Comparison of ENCODE assay signal across 1 cellular context in the genomic region with DNA sequence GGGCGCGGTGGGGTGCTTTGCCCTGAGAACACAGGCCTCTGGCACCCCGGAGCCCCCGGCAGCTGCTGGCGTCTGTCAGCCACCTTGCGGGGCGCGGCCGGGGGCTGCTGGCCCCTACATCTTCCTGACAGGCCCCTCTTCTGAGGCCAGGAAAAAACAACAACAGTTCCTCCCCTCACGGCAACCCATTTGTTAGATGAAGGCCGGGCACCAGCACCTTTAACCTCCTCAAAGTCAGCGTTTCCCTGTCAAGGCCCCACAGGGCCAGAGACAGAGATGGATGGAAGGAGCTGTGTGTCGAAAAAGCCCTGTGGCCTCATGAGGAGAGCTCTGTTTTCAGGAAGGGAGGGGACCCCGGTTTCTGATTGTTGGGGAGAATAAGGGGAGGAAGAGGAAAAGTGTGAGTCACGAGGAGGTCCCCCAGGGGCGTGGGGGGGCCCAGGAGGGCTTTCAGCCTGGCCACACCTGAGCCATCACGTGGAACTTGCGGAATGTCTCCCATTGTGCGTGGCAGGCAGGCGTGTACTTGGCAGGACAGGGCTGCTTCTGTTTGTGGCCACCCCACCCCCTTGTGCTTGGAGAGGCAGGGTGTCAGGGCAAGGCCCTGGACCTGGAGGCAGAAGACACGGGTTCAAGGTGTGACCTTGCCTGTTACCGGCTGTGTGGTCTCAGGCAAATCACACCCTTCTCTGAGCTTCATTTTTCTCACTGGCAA.
TF ChIP-seq lines count a peak whose summit lies in the region.

No MANE protein-coding gene starts in this region.

TF ChIP-seq in HEK293, 187 proteins besides CTCF, POLR2A, EP300 and RAD21 (continued from another document):
- TF ChIP-seq, protein P1, sequence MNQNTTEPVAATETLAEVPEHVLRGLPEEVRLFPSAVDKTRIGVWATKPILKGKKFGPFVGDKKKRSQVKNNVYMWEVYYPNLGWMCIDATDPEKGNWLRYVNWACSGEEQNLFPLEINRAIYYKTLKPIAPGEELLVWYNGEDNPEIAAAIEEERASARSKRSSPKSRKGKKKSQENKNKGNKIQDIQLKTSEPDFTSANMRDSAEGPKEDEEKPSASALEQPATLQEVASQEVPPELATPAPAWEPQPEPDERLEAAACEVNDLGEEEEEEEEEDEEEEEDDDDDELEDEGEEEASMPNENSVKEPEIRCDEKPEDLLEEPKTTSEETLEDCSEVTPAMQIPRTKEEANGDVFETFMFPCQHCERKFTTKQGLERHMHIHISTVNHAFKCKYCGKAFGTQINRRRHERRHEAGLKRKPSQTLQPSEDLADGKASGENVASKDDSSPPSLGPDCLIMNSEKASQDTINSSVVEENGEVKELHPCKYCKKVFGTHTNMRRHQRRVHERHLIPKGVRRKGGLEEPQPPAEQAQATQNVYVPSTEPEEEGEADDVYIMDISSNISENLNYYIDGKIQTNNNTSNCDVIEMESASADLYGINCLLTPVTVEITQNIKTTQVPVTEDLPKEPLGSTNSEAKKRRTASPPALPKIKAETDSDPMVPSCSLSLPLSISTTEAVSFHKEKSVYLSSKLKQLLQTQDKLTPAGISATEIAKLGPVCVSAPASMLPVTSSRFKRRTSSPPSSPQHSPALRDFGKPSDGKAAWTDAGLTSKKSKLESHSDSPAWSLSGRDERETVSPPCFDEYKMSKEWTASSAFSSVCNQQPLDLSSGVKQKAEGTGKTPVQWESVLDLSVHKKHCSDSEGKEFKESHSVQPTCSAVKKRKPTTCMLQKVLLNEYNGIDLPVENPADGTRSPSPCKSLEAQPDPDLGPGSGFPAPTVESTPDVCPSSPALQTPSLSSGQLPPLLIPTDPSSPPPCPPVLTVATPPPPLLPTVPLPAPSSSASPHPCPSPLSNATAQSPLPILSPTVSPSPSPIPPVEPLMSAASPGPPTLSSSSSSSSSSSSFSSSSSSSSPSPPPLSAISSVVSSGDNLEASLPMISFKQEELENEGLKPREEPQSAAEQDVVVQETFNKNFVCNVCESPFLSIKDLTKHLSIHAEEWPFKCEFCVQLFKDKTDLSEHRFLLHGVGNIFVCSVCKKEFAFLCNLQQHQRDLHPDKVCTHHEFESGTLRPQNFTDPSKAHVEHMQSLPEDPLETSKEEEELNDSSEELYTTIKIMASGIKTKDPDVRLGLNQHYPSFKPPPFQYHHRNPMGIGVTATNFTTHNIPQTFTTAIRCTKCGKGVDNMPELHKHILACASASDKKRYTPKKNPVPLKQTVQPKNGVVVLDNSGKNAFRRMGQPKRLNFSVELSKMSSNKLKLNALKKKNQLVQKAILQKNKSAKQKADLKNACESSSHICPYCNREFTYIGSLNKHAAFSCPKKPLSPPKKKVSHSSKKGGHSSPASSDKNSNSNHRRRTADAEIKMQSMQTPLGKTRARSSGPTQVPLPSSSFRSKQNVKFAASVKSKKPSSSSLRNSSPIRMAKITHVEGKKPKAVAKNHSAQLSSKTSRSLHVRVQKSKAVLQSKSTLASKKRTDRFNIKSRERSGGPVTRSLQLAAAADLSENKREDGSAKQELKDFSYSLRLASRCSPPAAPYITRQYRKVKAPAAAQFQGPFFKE (tag by site-specific recombination; IDR thresholded peaks at IDR 0.05; ENCODE audit: borderline replicate concordance): no peak
- TF ChIP-seq ZBTB48 (tag by site-specific recombination; IDR thresholded peaks at IDR 0.05) (no peak), PATZ1 (tag by site-specific recombination; IDR thresholded peaks at IDR 0.05) (0 out of 2 replicates have a peak, but pooled peaks have one; percentile 20), ZNF24 (tag by site-specific recombination; IDR thresholded peaks at IDR 0.05) (no peak)
- TF ChIP-seq, protein P2, sequence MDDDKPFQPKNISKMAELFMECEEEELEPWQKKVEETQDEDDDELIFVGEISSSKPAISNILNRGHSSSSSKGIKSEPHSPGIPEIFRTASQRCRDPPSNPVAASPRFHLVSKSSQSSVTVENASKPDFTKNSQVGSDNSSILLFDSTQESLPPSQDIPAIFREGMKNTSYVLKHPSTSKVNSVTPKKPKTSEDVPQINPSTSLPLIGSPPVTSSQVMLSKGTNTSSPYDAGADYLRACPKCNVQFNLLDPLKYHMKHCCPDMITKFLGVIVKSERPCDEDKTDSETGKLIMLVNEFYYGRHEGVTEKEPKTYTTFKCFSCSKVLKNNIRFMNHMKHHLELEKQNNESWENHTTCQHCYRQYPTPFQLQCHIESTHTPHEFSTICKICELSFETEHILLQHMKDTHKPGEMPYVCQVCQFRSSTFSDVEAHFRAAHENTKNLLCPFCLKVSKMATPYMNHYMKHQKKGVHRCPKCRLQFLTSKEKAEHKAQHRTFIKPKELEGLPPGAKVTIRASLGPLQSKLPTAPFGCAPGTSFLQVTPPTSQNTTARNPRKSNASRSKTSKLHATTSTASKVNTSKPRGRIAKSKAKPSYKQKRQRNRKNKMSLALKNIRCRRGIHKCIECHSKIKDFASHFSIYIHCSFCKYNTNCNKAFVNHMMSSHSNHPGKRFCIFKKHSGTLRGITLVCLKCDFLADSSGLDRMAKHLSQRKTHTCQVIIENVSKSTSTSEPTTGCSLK (tag by site-specific recombination; IDR thresholded peaks at IDR 0.05): no peak
